35 cellular contexts compared by ENCODE assay signal in genomic region chr10:101294109-101294508, GRCh38.
"Had no signal": no experiment of that assay in that cellular context is flagged by ENCODE, and none has a peak within 500 bp of the region (broad histone marks: within the 10 kb centered on the region; RNA-seq: fewer than 3 reads in every experiment).

No MANE protein-coding gene starts in this region.

- H3K36me3 Mint-ChIP-seq: activated CD8-positive, alpha-beta memory T cell treated with anti-CD3 and anti-CD28 coated beads, Interleukin-2, amount 10 ng/mL, durations not matched to agents 7 days and 5 days; activated naive CD4-positive, alpha-beta T cell treated with anti-CD3 and anti-CD28 coated beads, Interleukin-2, amount 10 ng/mL, durations not matched to agents 7 days and 5 days; activated naive CD4-positive, alpha-beta T cell treated with anti-CD3 and anti-CD28 coated beads, Interleukin-2, amount 50 U/mL, for 24 hours; activated naive CD8-positive, alpha-beta T cell; activated naive CD8-positive, alpha-beta T cell treated with anti-CD3 and anti-CD28 coated beads, Interleukin-2, amount 10 ng/mL, durations not matched to agents 7 days and 5 days; WTC11 had no signal

- H3K9me3 Mint-ChIP-seq: activated CD4-positive, alpha-beta memory T cell treated with anti-CD3 and anti-CD28 coated beads, Interleukin-2, amount 10 ng/mL, durations not matched to agents 7 days and 5 days; activated CD4-positive, alpha-beta T cell treated with anti-CD3 and anti-CD28 coated beads, Interleukin-2, amount 10 ng/mL, durations not matched to agents 7 days and 5 days; activated naive CD4-positive, alpha-beta T cell treated with anti-CD3 and anti-CD28 coated beads, Interleukin-2, amount 10 ng/mL, durations not matched to agents 7 days and 5 days; activated naive CD4-positive, alpha-beta T cell treated with anti-CD3 and anti-CD28 coated beads, Interleukin-2, amount 50 U/mL, for 24 hours; activated naive CD8-positive, alpha-beta T cell treated with anti-CD3 and anti-CD28 coated beads, Interleukin-2, amount 10 ng/mL, durations not matched to agents 7 days and 5 days; activated naive CD8-positive, alpha-beta T cell treated with anti-CD3 and anti-CD28 coated beads, Interleukin-2, amount 50 U/mL, for 24 hours; activated T-cell treated with anti-CD3 and anti-CD28 coated beads, Interleukin-2, amount 50 U/mL, for 24 hours; activated T-helper 2 cell treated with anti-CD3 and anti-CD28 coated beads, Interferon-gamma antibody, Interleukin-2, Interleukin-4, amounts not matched to agents 10 μg/mL and 5 μg/mL and 100 μg/mL, durations not matched to agents 14 hours and 24 hours and 36 hours; T-helper 1 cell treated with Interleukin-12 subunit alpha and Interleukin-12 subunit beta and Interleukin-4 antibody, amounts not matched to agents 30 μg/mL and 1 μg/mL, for 36 hours; T-helper 2 cell treated with Interferon-gamma antibody and Interleukin-4, amounts not matched to agents 5 μg/mL and 100 μg/mL, for 36 hours; WTC11 had no signal

- H3K27ac ChIP-seq: ascending aorta, brain microvascular endothelial cell, breast epithelium, VCaP had no signal

- H3K36me3 ChIP-seq: ascending aorta, brain microvascular endothelial cell, breast epithelium had no signal

- ATAC-seq: activated CD4-positive, alpha-beta T cell treated with anti-CD3 and anti-CD28 coated beads for 36 hours; activated CD4-positive, CD25-positive, alpha-beta regulatory T cell treated with anti-CD3 and anti-CD28 coated beads, Interleukin-2, amount 50 U/mL, for 24 hours; activated CD8-positive, alpha-beta memory T cell treated with anti-CD3 and anti-CD28 coated beads, Interleukin-2, amount 10 ng/mL, durations not matched to agents 7 days and 5 days; activated CD8-positive, alpha-beta T cell treated with anti-CD3 and anti-CD28 coated beads, Interleukin-2, amount 10 ng/mL, durations not matched to agents 7 days and 5 days; activated naive CD8-positive, alpha-beta T cell treated with anti-CD3 and anti-CD28 coated beads, Interleukin-2, amount 50 U/mL, for 24 hours; WTC11 had no signal

- DNase-seq: activated CD4-positive, alpha-beta memory T cell treated with anti-CD3 and anti-CD28 coated beads, Interleukin-2, amount 10 ng/mL, durations not matched to agents 7 days and 5 days; activated CD4-positive, alpha-beta T cell treated with anti-CD3 and anti-CD28 coated beads for 1 hour; activated CD4-positive, alpha-beta T cell treated with anti-CD3 and anti-CD28 coated beads for 36 hours; activated CD4-positive, alpha-beta T cell treated with anti-CD3 and anti-CD28 coated beads for 48 hours; activated CD4-positive, alpha-beta T cell treated with anti-CD3 and anti-CD28 coated beads, Interleukin-2, amount 10 ng/mL, durations not matched to agents 7 days and 5 days; activated CD4-positive, alpha-beta T cell treated with anti-CD3 and anti-CD28 coated beads, Interleukin-2, amount 50 U/mL, for 48 hours; activated CD4-positive, CD25-positive, alpha-beta regulatory T cell; activated CD8-positive, alpha-beta memory T cell treated with anti-CD3 and anti-CD28 coated beads for 24 hours; activated CD8-positive, alpha-beta memory T cell treated with anti-CD3 and anti-CD28 coated beads, Interleukin-2, amount 10 ng/mL, durations not matched to agents 7 days and 5 days; activated CD8-positive, alpha-beta memory T cell treated with anti-CD3 and anti-CD28 coated beads, Interleukin-2, amount 50 U/mL, for 48 hours; activated CD8-positive, alpha-beta T cell treated with anti-CD3 and anti-CD28 coated beads, Interleukin-2, amount 10 ng/mL, durations not matched to agents 7 days and 5 days; activated effector memory CD4-positive, alpha-beta T cell treated with Interleukin-2 at 50 U/mL for 16 hours; activated gamma-delta T cell; activated naive CD4-positive, alpha-beta T cell treated with anti-CD3 and anti-CD28 coated beads, Interleukin-2, amount 10 ng/mL, durations not matched to agents 7 days and 5 days; activated naive CD4-positive, alpha-beta T cell treated with Interleukin-2 at 50 U/mL for 16 hours; activated naive CD8-positive, alpha-beta T cell treated with anti-CD3 and anti-CD28 coated beads, Interleukin-2, amount 10 ng/mL, durations not matched to agents 7 days and 5 days; activated naive CD8-positive, alpha-beta T cell treated with anti-CD3 and anti-CD28 coated beads, Interleukin-2, amount 50 U/mL, for 24 hours; activated T-cell treated with anti-CD3 and anti-CD28 coated beads, Interleukin-2, amount 50 U/mL, for 24 hours; activated T-cell treated with anti-CD3 and anti-CD28 coated beads, Interleukin-2, amount 50 U/mL, for 48 hours; anterior cingulate cortex; brain microvascular endothelial cell; central memory CD4-positive, alpha-beta T cell; T-helper 2 cell; T-helper 9 cell had no signal

- H3K4me3 Mint-ChIP-seq: activated CD4-positive, alpha-beta memory T cell treated with anti-CD3 and anti-CD28 coated beads, Interleukin-2, amount 10 ng/mL, durations not matched to agents 7 days and 5 days; activated CD4-positive, alpha-beta T cell treated with anti-CD3 and anti-CD28 coated beads for 36 hours; activated CD4-positive, alpha-beta T cell treated with anti-CD3 and anti-CD28 coated beads, Interleukin-2, amount 10 ng/mL, durations not matched to agents 7 days and 5 days; activated CD8-positive, alpha-beta memory T cell treated with anti-CD3 and anti-CD28 coated beads, Interleukin-2, amount 10 ng/mL, durations not matched to agents 7 days and 5 days; activated CD8-positive, alpha-beta T cell treated with anti-CD3 and anti-CD28 coated beads, Interleukin-2, amount 10 ng/mL, durations not matched to agents 7 days and 5 days; activated naive CD4-positive, alpha-beta T cell treated with anti-CD3 and anti-CD28 coated beads, Interleukin-2, amount 10 ng/mL, durations not matched to agents 7 days and 5 days; activated naive CD4-positive, alpha-beta T cell treated with anti-CD3 and anti-CD28 coated beads, Interleukin-2, amount 50 U/mL, for 24 hours; activated naive CD8-positive, alpha-beta T cell; activated naive CD8-positive, alpha-beta T cell treated with anti-CD3 and anti-CD28 coated beads, Interleukin-2, amount 10 ng/mL, durations not matched to agents 7 days and 5 days; activated naive CD8-positive, alpha-beta T cell treated with anti-CD3 and anti-CD28 coated beads, Interleukin-2, amount 50 U/mL, for 24 hours; activated T-cell treated with anti-CD3 and anti-CD28 coated beads, Interleukin-2, amount 50 U/mL, for 24 hours; T-helper 1 cell treated with Interleukin-12 subunit alpha and Interleukin-12 subunit beta and Interleukin-4 antibody, amounts not matched to agents 30 μg/mL and 1 μg/mL, for 36 hours; T-helper 2 cell treated with Interferon-gamma antibody and Interleukin-4, amounts not matched to agents 5 μg/mL and 100 μg/mL, for 36 hours had no signal

- FAIRE-seq: TTC549 had no signal

- H3K27ac Mint-ChIP-seq: activated CD4-positive, alpha-beta memory T cell treated with anti-CD3 and anti-CD28 coated beads, Interleukin-2, amount 10 ng/mL, durations not matched to agents 7 days and 5 days; activated CD4-positive, alpha-beta T cell treated with anti-CD3 and anti-CD28 coated beads for 36 hours; activated CD4-positive, alpha-beta T cell treated with anti-CD3 and anti-CD28 coated beads, Interleukin-2, amount 10 ng/mL, durations not matched to agents 7 days and 5 days; activated CD8-positive, alpha-beta memory T cell treated with anti-CD3 and anti-CD28 coated beads, Interleukin-2, amount 10 ng/mL, durations not matched to agents 7 days and 5 days; activated CD8-positive, alpha-beta T cell treated with anti-CD3 and anti-CD28 coated beads, Interleukin-2, amount 10 ng/mL, durations not matched to agents 7 days and 5 days; activated naive CD4-positive, alpha-beta T cell treated with anti-CD3 and anti-CD28 coated beads, Interleukin-2, amount 10 ng/mL, durations not matched to agents 7 days and 5 days; activated naive CD4-positive, alpha-beta T cell treated with anti-CD3 and anti-CD28 coated beads, Interleukin-2, amount 50 U/mL, for 24 hours; activated naive CD8-positive, alpha-beta T cell; activated naive CD8-positive, alpha-beta T cell treated with anti-CD3 and anti-CD28 coated beads, Interleukin-2, amount 10 ng/mL, durations not matched to agents 7 days and 5 days; activated naive CD8-positive, alpha-beta T cell treated with anti-CD3 and anti-CD28 coated beads, Interleukin-2, amount 50 U/mL, for 24 hours; activated T-cell treated with anti-CD3 and anti-CD28 coated beads, Interleukin-2, amount 50 U/mL, for 24 hours; activated T-helper 2 cell treated with anti-CD3 and anti-CD28 coated beads, Interferon-gamma antibody, Interleukin-2, Interleukin-4, amounts not matched to agents 10 μg/mL and 5 μg/mL and 100 μg/mL, durations not matched to agents 14 hours and 24 hours and 36 hours; T-helper 1 cell treated with Interleukin-12 subunit alpha and Interleukin-12 subunit beta and Interleukin-4 antibody, amounts not matched to agents 30 μg/mL and 1 μg/mL, for 36 hours; T-helper 2 cell treated with Interferon-gamma antibody and Interleukin-4, amounts not matched to agents 5 μg/mL and 100 μg/mL, for 36 hours; WTC11 had no signal

- H3K4me3 ChIP-seq: ascending aorta, breast epithelium had no signal

- H3K9me3 ChIP-seq: ascending aorta, breast epithelium had no signal
